In genomic region chr7:130648580-130648979, GRCh38 we compare ENCODE assay signal across 20 cellular contexts. TPM values are rescaled to one million over a fixed set of nuclear protein-coding genes. Genes with fewer than 3 reads are reported as not detected.
A peak's percentile ranks its signal among the peaks of the same experiment; 100 is the strongest.
DNase-seq lines count a peak whose midpoint lies in the region; ATAC-seq and TF ChIP-seq lines count a peak whose summit lies in the region.
"Had no signal": no experiment of that assay in that cellular context is flagged by ENCODE, and none has a peak within 500 bp of the region (broad histone marks: within the 10 kb centered on the region; RNA-seq: fewer than 3 reads in every experiment).

No MANE protein-coding gene starts in this region.

- H2AFZ ChIP-seq in trophoblast cell (ENCODE audit: insufficient read depth, low read length, poor library complexity): no peak overlapping the region
- H2AFZ ChIP-seq: hepatocyte had no signal

- ATAC-seq in GM18870 (IDR thresholded peaks at IDR 0.05; ENCODE audit: unreplicated experiment) (peak; percentile 25), HG02759 (IDR thresholded peaks at IDR 0.05; ENCODE audit: unreplicated experiment) (peak; percentile 30), GM21576 (IDR thresholded peaks at IDR 0.05; ENCODE audit: unreplicated experiment) (no peak)
- peak; percentile 21 for ATAC-seq in activated T-helper 17 cell treated with anti-CD3 and anti-CD28 coated beads, Interleukin-2, amount 50 U/mL, for 72 hours (replicated peaks)

- no peak for TF ChIP-seq POLR2A in thyroid gland (IDR thresholded peaks at IDR 0.05)

- H3K4me3 ChIP-seq in trophoblast cell (ENCODE audit: low read depth, low read length) (no peak overlapping the region), thyroid gland (replicated peaks in 1 of 3) (no peak overlapping the region)
- H3K4me3 ChIP-seq: coronary artery, hepatocyte, right lobe of liver had no signal

- H3K27me3 Mint-ChIP-seq in activated T-helper 17 cell treated with anti-CD3 and anti-CD28 coated beads, Interleukin-2, amount 50 U/mL, for 72 hours: no peaks in the 10 kb centered on the region

- WGBS in trophoblast cell (ENCODE audit: extremely low coverage, insufficient coverage, insufficient read length): no CpG with 5 or more reads among the region's 5 CpGs
- WGBS in thyroid gland, 2 donors: 86 to 93% methylated on average over 5 of the region's 5 CpGs

- no peak overlapping the region for H2BK5ac ChIP-seq in trophoblast cell (ENCODE audit: low read depth, low read length, poor library complexity)

- no peaks in the 10 kb centered on the region for H3K79me2 ChIP-seq in trophoblast cell (ENCODE audit: control insufficient read depth, insufficient read depth, low read length, poor library complexity)
- H3K79me2 ChIP-seq: hepatocyte had no signal

- intact Hi-C loops in thyroid gland (cut with DNase I): no loop called here

- no peak overlapping the region for H3K4me2 ChIP-seq in trophoblast cell (ENCODE audit: low read length)
- H3K4me2 ChIP-seq: hepatocyte had no signal

- peak overlapping the region; percentile 93 for H3K27ac Mint-ChIP-seq in activated T-helper 17 cell treated with anti-CD3 and anti-CD28 coated beads, Interleukin-2, amount 50 U/mL, for 72 hours
- H3K27ac Mint-ChIP-seq: nephron progenitor cell had no signal

- H3K27me3 ChIP-seq in trophoblast cell (ENCODE audit: insufficient read depth, low read length) (no peaks in the 10 kb centered on the region), thyroid gland (no peaks in the 10 kb centered on the region)
- H3K27me3 ChIP-seq: hepatocyte, right lobe of liver had no signal

- H2BK120ac ChIP-seq in trophoblast cell (ENCODE audit: insufficient read depth, low read length, poor library complexity): no peak overlapping the region

- H4K91ac ChIP-seq in trophoblast cell (ENCODE audit: low read depth, low read length): no peak overlapping the region

- H4K8ac ChIP-seq in trophoblast cell (ENCODE audit: low read depth, low read length): no peak overlapping the region

- H3K9me3 Mint-ChIP-seq in activated T-helper 17 cell treated with anti-CD3 and anti-CD28 coated beads, Interleukin-2, amount 50 U/mL, for 72 hours: peaks cover 4% of the 10 kb centered on the region

- H3K9me3 ChIP-seq in trophoblast cell (ENCODE audit: insufficient read depth, low read depth, low read length) (no peaks in the 10 kb centered on the region), thyroid gland (no peaks in the 10 kb centered on the region)
- H3K9me3 ChIP-seq: right lobe of liver had no signal

- H2BK12ac ChIP-seq in trophoblast cell (ENCODE audit: low read length): no peak overlapping the region

- H4K12ac ChIP-seq in trophoblast cell (ENCODE audit: low read depth, low read length): no peak overlapping the region

- no peak overlapping the region for H3K4ac ChIP-seq in trophoblast cell (ENCODE audit: low read depth, low read length)

- H3K18ac ChIP-seq in trophoblast cell (ENCODE audit: low read length): no peak overlapping the region

- no peak overlapping the region for H3K14ac ChIP-seq in trophoblast cell (ENCODE audit: low read length)

- CTCF ChIA-PET in GM10248 (lab: Yijun Ruan, JAX): no interaction called here

- DNase-seq in GM10248 (ENCODE audit: extremely low spot score): peak; percentile 28
- no peak for DNase-seq in activated CD4-positive, CD25-positive, alpha-beta regulatory T cell (lab: John Stamatoyannopoulos, UW)
- DNase-seq in trophoblast cell: no peak
- no peak for DNase-seq in thyroid gland
- DNase-seq: DMS79 treated with DMSO at 0.1 percent for 48 hours; NCI-H1092 treated with DMSO at 0.1 percent for 48 hours; nephron progenitor cell; right lobe of liver; stimulated activated naive CD4-positive, alpha-beta T cell treated with Interleukin-2 at 50 U/mL for 16 hours had no signal

- H3K4me3 Mint-ChIP-seq in activated T-helper 17 cell treated with anti-CD3 and anti-CD28 coated beads, Interleukin-2, amount 50 U/mL, for 72 hours: peak overlapping the region; percentile 71
- H3K4me3 Mint-ChIP-seq: nephron progenitor cell had no signal

- no peaks in the 10 kb centered on the region for H3K4me1 ChIP-seq in trophoblast cell (ENCODE audit: control insufficient read depth in 1 of 2, insufficient read depth in 2 of 2, low read length in 2 of 2)
- H3K4me1 ChIP-seq in thyroid gland: no peaks in the 10 kb centered on the region
- H3K4me1 ChIP-seq: right lobe of liver had no signal

- no peak for TF ChIP-seq CTCF in GM10248 (IDR thresholded peaks at IDR 0.05; ENCODE audit: control extremely low read depth, extremely low read depth, low read depth, missing control alignments)
- no peak for TF ChIP-seq CTCF in thyroid gland (IDR thresholded peaks at IDR 0.05)

- peaks cover 48% of the 10 kb centered on the region for H3K36me3 Mint-ChIP-seq in activated T-helper 17 cell treated with anti-CD3 and anti-CD28 coated beads, Interleukin-2, amount 50 U/mL, for 72 hours (ENCODE audit: low read depth)

- no peak overlapping the region for H2AK5ac ChIP-seq in trophoblast cell (ENCODE audit: low read length)

- peaks cover 0 to 2% of the 10 kb centered on the region in 2 experiments for H3K36me3 ChIP-seq in trophoblast cell (ENCODE audit: control insufficient read depth in 1 of 2, insufficient read depth in 2 of 2, low read length in 2 of 2)
- H3K36me3 ChIP-seq in thyroid gland: no peaks in the 10 kb centered on the region
- H3K36me3 ChIP-seq: right lobe of liver had no signal

- H3K4me1 Mint-ChIP-seq in activated T-helper 17 cell treated with anti-CD3 and anti-CD28 coated beads, Interleukin-2, amount 50 U/mL, for 72 hours: peaks cover 26% of the 10 kb centered on the region
- H3K4me1 Mint-ChIP-seq: nephron progenitor cell had no signal

- H3K79me1 ChIP-seq in trophoblast cell (ENCODE audit: low read length): no peaks in the 10 kb centered on the region

- H3K9ac ChIP-seq in trophoblast cell (ENCODE audit: low read length): no peak overlapping the region

- H3K23ac ChIP-seq in trophoblast cell (ENCODE audit: low read length): no peak overlapping the region

- H3K27ac ChIP-seq in trophoblast cell (ENCODE audit: low read depth, low read length) (no peak overlapping the region), thyroid gland (no peak overlapping the region)
- H3K27ac ChIP-seq: coronary artery, hepatocyte, right lobe of liver had no signal

- POLR2A ChIA-PET in GM10248 (lab: Yijun Ruan, JAX): no interaction called here

RNA-seq across cellular contexts. Expression of gene COPG2, which starts 20.0 kb away (rescaled TPM):
- 10 to 100 TPM; 27.3 to 31.2 TPM for total RNA-seq in activated T-helper 17 cell treated with anti-CD3 and anti-CD28 coated beads, Interleukin-2, amount 50 U/mL, for 72 hours
- 22.2 and 23.0 TPM in 2 replicates for polyA plus RNA-seq in trophoblast cell (2013)
- 10 to 100 TPM; 22.4 to 25.7 (median 24.7) TPM for total RNA-seq in thyroid gland

RNA-seq across cellular contexts. Expression of gene TSGA13, which starts 37.8 kb away (rescaled TPM):
- not detected for total RNA-seq in activated T-helper 17 cell treated with anti-CD3 and anti-CD28 coated beads, Interleukin-2, amount 50 U/mL, for 72 hours
- not detected in 2 replicates for polyA plus RNA-seq in trophoblast cell (2013)
- total RNA-seq in thyroid gland: not detected
- total RNA-seq: hepatocyte; liver; NCI-H460; right lobe of liver; T-helper 1 cell treated with Interleukin-12 subunit alpha and Interleukin-12 subunit beta and Interleukin-4 antibody, amounts not matched to agents 30 ng/mL and 1 ng/mL, for 36 hours had no signal
- polyA plus RNA-seq: BJ, esophagus, hepatocyte, liver had no signal
